8 cellular contexts compared by ENCODE assay signal in genomic region chr10:79400567-79401004, GRCh38. TPM values are rescaled to one million over a fixed set of nuclear protein-coding genes. Genes with fewer than 3 reads are reported as not detected.
DNase-seq lines count a peak whose midpoint lies in the region; ATAC-seq and TF ChIP-seq lines count a peak whose summit lies in the region.

No MANE protein-coding gene starts in this region.

- POLR2A ChIA-PET in GM10248 (lab: Yijun Ruan, JAX) (no interaction called here), SK-N-SH (lab: Yijun Ruan, JAX) (no interaction called here)

- no peak overlapping the region for H3K9ac ChIP-seq in SK-N-SH

- no peaks in the 10 kb centered on the region for H3K27me3 ChIP-seq in SK-N-SH (ENCODE audit: insufficient read depth)

- WGBS in SK-N-SH (ENCODE audit: low lambda C conversion rate): 85% methylated on average over 2 of the region's 3 CpGs

- CTCF ChIA-PET in GM10248 (lab: Yijun Ruan, JAX) (interaction anchor here (0.9 to 3.9 kb wide), 18 partner anchors 8 to 92 kb away, joined by 3 to 25 read pairs (median 4); no protein-coding TSS in a partner anchor), SK-N-SH (lab: Yijun Ruan, JAX) (interaction anchor here (0.6 to 5.3 kb wide), 24 partner anchors 8 to 1105 kb away, joined by 3 to 36 read pairs (median 6); no protein-coding TSS in a partner anchor)

- peak overlapping the region; percentile 96; a peak in 3 of 4 replicates for H3K27ac ChIP-seq in SK-N-SH (ENCODE audit: low read depth in 2 of 2, low read length in 1 of 2)

- H3K9me2 ChIP-seq in SK-N-SH: no peaks in the 10 kb centered on the region

- TF ChIP-seq RAD21 in SK-N-SH (IDR thresholded peaks at IDR 0.05; ENCODE audit: low read length): peak; percentile 71

- peaks cover 22% of the 10 kb centered on the region for H3F3A ChIP-seq in SK-N-SH (replicated peaks; ENCODE audit: insufficient read depth)

- H3K4me3 ChIP-seq in SK-N-SH (ENCODE audit: low read depth in 2 of 2, low read length in 1 of 2) (peak overlapping the region in 1 of 2 experiments; percentile 11; a peak in 1 of 4 replicates), astrocyte of the cerebellum (ENCODE audit: low read depth, low read length) (no peak overlapping the region)

- ATAC-seq in HG02678 (IDR thresholded peaks at IDR 0.05; ENCODE audit: unreplicated experiment) (peak; percentile 75), HG02623 (IDR thresholded peaks at IDR 0.05; ENCODE audit: unreplicated experiment) (no peak)

- in situ Hi-C loops in astrocyte of the cerebellum (cut with HindIII; ENCODE audit: low sequenced_read_pairs): no loop called here

- no peak overlapping the region for H2AFZ ChIP-seq in SK-N-SH (ENCODE audit: low read depth)

- H3K36me3 ChIP-seq in SK-N-SH (replicated peaks in 1 of 2; ENCODE audit: control insufficient read depth in 1 of 2, insufficient read depth in 2 of 2, low read length in 1 of 2): peaks cover 0 to 3% of the 10 kb centered on the region in 2 experiments

- peaks cover 25 to 86% of the 10 kb centered on the region in 2 experiments for H3K4me1 ChIP-seq in SK-N-SH (ENCODE audit: control insufficient read depth in 1 of 2, insufficient read depth in 2 of 2, low read depth in 1 of 2, low read length in 1 of 2)

- no peak for TF ChIP-seq EP300 in SK-N-SH (IDR thresholded peaks at IDR 0.05; ENCODE audit: borderline replicate concordance in 1 of 2, low read depth in 1 of 2, low read length in 1 of 2)

- DNase-seq in GM10248 (ENCODE audit: extremely low spot score) (peak; percentile 83), SK-N-SH (peak; percentile 78), astrocyte of the cerebellum (ENCODE audit: low read depth) (no peak), kidney tubule cell (ENCODE audit: low spot score) (peak; percentile 36), GOT3 (lab: John Stamatoyannopoulos, UW) (no peak)
- peak; percentile 33 for DNase-seq in stimulated activated CD8-positive, alpha-beta memory T cell treated with anti-CD3 and anti-CD28 coated beads, Interleukin-4, amount 100 ng/mL, for 24 hours (ENCODE audit: low read depth)

- no peaks in the 10 kb centered on the region for H4K20me1 ChIP-seq in SK-N-SH (ENCODE audit: insufficient read depth)

- peak; percentile 58 for TF ChIP-seq CTCF in GM10248 (IDR thresholded peaks at IDR 0.05; ENCODE audit: control extremely low read depth, extremely low read depth, low read depth, missing control alignments)
- TF ChIP-seq CTCF in SK-N-SH (IDR thresholded peaks at IDR 0.05): peak; percentile 80
- TF ChIP-seq CTCF in astrocyte of the cerebellum (IDR thresholded peaks at IDR 0.05; ENCODE audit: low read depth, low read length, missing control alignments): peak; percentile 72

- no peak overlapping the region for H3K4me2 ChIP-seq in SK-N-SH

- no peaks in the 10 kb centered on the region for H3K9me3 ChIP-seq in SK-N-SH

- 0 out of 2 replicates have a peak, but pooled peaks cover 3% of the 10 kb centered on the region for H3K79me2 ChIP-seq in SK-N-SH (ENCODE audit: insufficient read depth)

TF ChIP-seq in SK-N-SH, 30 proteins besides CTCF, POLR2A, EP300 and RAD21:
- no peak for TF ChIP-seq USF1 (IDR thresholded peaks at IDR 0.05; ENCODE audit: borderline replicate concordance, low read depth)
- TF ChIP-seq SMC3 (IDR thresholded peaks at IDR 0.05; ENCODE audit: low read depth, low read length): peak; percentile 49

RNA-seq across cellular contexts. Expression of gene ZCCHC24, which starts 44.8 kb away (rescaled TPM):
- 15.8 and 16.2 TPM in 2 replicates for polyA plus RNA-seq in SK-N-SH (2012; rRNA removed)
- polyA plus RNA-seq in SK-N-SH (2012; cell fraction: cytosol; rRNA removed): 10.3 and 13.2 TPM in 2 replicates
- polyA plus RNA-seq in SK-N-SH (2012; cell fraction: nucleus; rRNA removed): 12.8 and 15.3 TPM in 2 replicates

RNA-seq across cellular contexts. Expression of gene PPIF, which starts 53.3 kb away (rescaled TPM):
- 73.8 and 85.9 TPM in 2 replicates for polyA plus RNA-seq in SK-N-SH (2012; rRNA removed)
- polyA plus RNA-seq in SK-N-SH (2012; cell fraction: cytosol; rRNA removed): 64.9 and 80.6 TPM in 2 replicates
- 163 and 169 TPM in 2 replicates for polyA plus RNA-seq in SK-N-SH (2012; cell fraction: nucleus; rRNA removed)

Comparison
In these comparisons a context has a peak if more than half of its experiments do, and no peak if none do; other contexts are left out.
1. DNase-seq: peak in GM10248 (single experiment), SK-N-SH (single experiment), kidney tubule cell (single experiment) and stimulated activated CD8-positive, alpha-beta memory T cell treated with anti-CD3 and anti-CD28 coated beads, Interleukin-4, amount 100 ng/mL, for 24 hours (single experiment); none in astrocyte of the cerebellum (single experiment) and GOT3 (single experiment).
2. Peak in every context shown above with its lines, with median percentiles within 50 percentile points of each other: CTCF ChIP-seq.